Comparison of ENCODE assay signal across 8 cellular contexts in the genomic region with DNA sequence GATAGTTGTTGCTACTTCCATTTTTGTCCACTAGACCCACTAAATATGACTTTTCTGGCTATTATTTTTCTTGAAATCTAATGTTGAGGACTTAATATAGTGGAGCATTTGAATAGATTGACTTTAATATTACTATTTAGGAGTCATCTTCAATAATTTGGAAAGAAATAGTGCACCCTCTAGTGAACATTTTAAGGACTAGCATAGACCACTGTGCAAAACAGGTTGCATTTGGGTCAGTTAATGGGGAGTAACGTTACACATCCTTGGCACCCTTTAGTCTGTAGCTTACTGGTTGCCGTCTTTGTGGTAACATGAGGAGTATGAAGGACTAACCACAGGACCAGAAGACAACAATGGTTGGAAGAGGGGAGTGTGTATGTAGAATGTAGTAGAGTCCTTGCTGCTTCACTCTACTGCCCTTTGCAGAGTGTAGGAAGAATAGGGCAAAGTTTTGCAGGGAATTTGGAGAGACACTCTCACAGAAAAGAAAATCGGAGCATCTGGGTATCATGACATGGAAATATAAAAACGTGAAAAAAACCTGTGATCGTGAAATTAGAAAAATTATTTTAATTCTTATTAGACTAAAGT. TPM values are rescaled to one million over a fixed set of nuclear protein-coding genes. Genes with fewer than 3 reads are reported as not detected.
A peak's percentile ranks its signal among the peaks of the same experiment; 100 is the strongest.
DNase-seq lines count a peak whose midpoint lies in the region; ATAC-seq and TF ChIP-seq lines count a peak whose summit lies in the region.

No MANE protein-coding gene starts in this region.

- intact Hi-C loops in MCF 10A (cut with micrococcal nuclease) (loop anchor here (1.0 to 10.0 kb wide), 2 partner anchors 35 to 58 kb away; no protein-coding TSS in a partner anchor), lower lobe of right lung (cut with DNase I) (no loop called here)

- no peaks in the 10 kb centered on the region for H3K9me2 ChIP-seq in DOHH2 (replicated peaks; ENCODE audit: control insufficient read depth, low read length)

- no peak overlapping the region for H3K4me2 ChIP-seq in DOHH2 (ENCODE audit: low read length)

- no peak overlapping the region for H3K27ac Mint-ChIP-seq in MCF 10A (ENCODE audit: low read depth, unreplicated experiment)

- H3K27me3 ChIP-seq in DOHH2 (ENCODE audit: control insufficient read depth, low read length) (no peaks in the 10 kb centered on the region), lower lobe of right lung (ENCODE audit: low read depth) (peaks cover under 1% of the 10 kb centered on the region)

- H3K36me3 ChIP-seq in DOHH2 (ENCODE audit: control insufficient read depth, low read length) (no peaks in the 10 kb centered on the region), lower lobe of right lung (no peaks in the 10 kb centered on the region)

- H3K4me1 Mint-ChIP-seq in MCF 10A (ENCODE audit: insufficient read depth, unreplicated experiment): peaks cover 5% of the 10 kb centered on the region

- H3K4me3 ChIP-seq in DOHH2 (ENCODE audit: low read length) (no peak overlapping the region), lower lobe of right lung (no peak overlapping the region)

- H4K20me1 ChIP-seq in DOHH2 (ENCODE audit: control insufficient read depth, insufficient read depth, low read depth, low read length): no peaks in the 10 kb centered on the region

- no peaks in the 10 kb centered on the region for H3K79me2 ChIP-seq in DOHH2 (ENCODE audit: control insufficient read depth, low read length)

- H3K27ac ChIP-seq in DOHH2 (ENCODE audit: low read depth, low read length): no peak overlapping the region
- no peak overlapping the region for H3K27ac ChIP-seq in lower lobe of right lung

- POLR2A ChIA-PET in MCF 10A (lab: Yijun Ruan, JAX): interaction anchor here (0.5 kb wide), 1 partner anchor 1598 kb away, joined by 3 read pairs; a partner anchor contains a TSS

- no peaks in the 10 kb centered on the region for H3F3A ChIP-seq in DOHH2 (ENCODE audit: control insufficient read depth, insufficient read depth)

- CTCF ChIA-PET in MCF 10A (lab: Yijun Ruan, JAX): interaction anchor here (0.7 to 3.0 kb wide), 26 partner anchors 8 to 669 kb away, joined by 3 to 34 read pairs (median 4); no protein-coding TSS in a partner anchor

- no peak for ATAC-seq in lower lobe of right lung
- no peak for ATAC-seq in HG02763 (IDR thresholded peaks at IDR 0.05; ENCODE audit: unreplicated experiment)
- no peak for ATAC-seq in HG03135 (IDR thresholded peaks at IDR 0.05; ENCODE audit: unreplicated experiment)

- H3K4me3 Mint-ChIP-seq in MCF 10A (ENCODE audit: unreplicated experiment): no peak overlapping the region

- H3K4me1 ChIP-seq in DOHH2 (ENCODE audit: control insufficient read depth, low read length) (no peaks in the 10 kb centered on the region), lower lobe of right lung (no peaks in the 10 kb centered on the region)

- peak; percentile 50 for TF ChIP-seq CTCF in DOHH2 (IDR thresholded peaks at IDR 0.05; ENCODE audit: low read depth, low read length, poor library complexity, severe bottlenecking)
- TF ChIP-seq CTCF in MCF 10A (IDR thresholded peaks at IDR 0.05; ENCODE audit: unreplicated experiment): peak; percentile 36
- peak; percentile 47 for TF ChIP-seq CTCF in lower lobe of right lung (IDR thresholded peaks at IDR 0.05)

- H3K36me3 Mint-ChIP-seq in MCF 10A (ENCODE audit: insufficient read depth, unreplicated experiment): no peaks in the 10 kb centered on the region

- H3K27me3 Mint-ChIP-seq in MCF 10A (ENCODE audit: insufficient read depth, unreplicated experiment): no peaks in the 10 kb centered on the region

- H3K9me3 Mint-ChIP-seq in MCF 10A (ENCODE audit: unreplicated experiment): no peaks in the 10 kb centered on the region

- DNase-seq in LHCN-M2 (ENCODE audit: low read depth) (peak; percentile 39), MCF 10A (ENCODE audit: unreplicated experiment) (peak; percentile 47), lower lobe of right lung (no peak), T-helper 1 cell (no peak), activated T-cell treated with anti-CD3 and anti-CD28 coated beads for 4 hours (no peak)

- no peaks in the 10 kb centered on the region for H3K9me3 ChIP-seq in DOHH2 (ENCODE audit: control insufficient read depth, insufficient read depth, low read length)
- no peaks in the 10 kb centered on the region for H3K9me3 ChIP-seq in lower lobe of right lung

- BruUV-seq in MCF 10A (replicated peaks; lab: Mats Ljungman, UMichigan): no TSS peak

RNA-seq across cellular contexts. Expression of a gene that starts 25.2 kb away (rescaled TPM):
- total RNA-seq in LHCN-M2 (2014; rRNA removed) (not detected in 2 replicates), MCF 10A (2022) (not detected in 2 replicates), lower lobe of right lung (not detected)
- not detected for polyA plus RNA-seq in LHCN-M2 (2012)

Comparison
In these comparisons a context has a peak if more than half of its experiments do, and no peak if none do; other contexts are left out.
1. DNase-seq: peak in LHCN-M2 (single experiment) and MCF 10A (single experiment); none in lower lobe of right lung (single experiment), T-helper 1 cell (0 of 5) and activated T-cell treated with anti-CD3 and anti-CD28 coated beads for 4 hours (single experiment).
2. Peak in every context shown above with its lines, with median percentiles within 50 percentile points of each other: CTCF ChIP-seq.